Comparison of ENCODE assay signal across 1 cellular context in genomic region chr20:45341939-45342862, GRCh38.
TF ChIP-seq lines count a peak whose summit lies in the region.

No MANE protein-coding gene starts in this region.

TF ChIP-seq in K562, 482 proteins besides CTCF, POLR2A, EP300 and RAD21 (continued from another document):
- no peak for TF ChIP-seq ETS1 (conservative IDR thresholded peaks at IDR 0.05; ENCODE audit: control insufficient read depth, low read depth, low read length)
- TF ChIP-seq RCOR1 (IDR thresholded peaks at IDR 0.05; ENCODE audit: borderline replicate concordance in 1 of 2, low read depth in 2 of 2, low read length in 2 of 2) = peak in 1 of 2 experiments; percentile 66; a peak in 1 of 4 replicates
- no peak for TF ChIP-seq GABPB2 (CRISPR knock-in tag; conservative IDR thresholded peaks at IDR 0.05)
- 0 out of 2 replicates have a peak, but pooled peaks have one; percentile 33 for TF ChIP-seq GABPA (tag; conservative IDR thresholded peaks at IDR 0.05; ENCODE audit: low read depth)
- TF ChIP-seq LEF1 (IDR thresholded peaks at IDR 0.05) = no peak; the same call in 1 of the 2 replicates
- TF ChIP-seq AFF1 (IDR thresholded peaks at IDR 0.05; ENCODE audit: low read depth in 1 of 2, partially characterized antibody in 2 of 2) = no peak
- 0 out of 2 replicates have a peak, but pooled peaks have one; percentile 14 for TF ChIP-seq USF2 (CRISPR knock-in tag; IDR thresholded peaks at IDR 0.05)
- TF ChIP-seq ZNF592 (IDR thresholded peaks at IDR 0.05) = peak; percentile 18; the same call in 1 of the 2 replicates
- TF ChIP-seq PTRF (tag; IDR thresholded peaks at IDR 0.05) = no peak
- no peak for TF ChIP-seq ZNF143 (CRISPR knock-in tag; IDR thresholded peaks at IDR 0.05)
- no peak for TF ChIP-seq PHB (CRISPR knock-in tag; IDR thresholded peaks at IDR 0.05)
- no peak for TF ChIP-seq THRB (CRISPR knock-in tag; conservative IDR thresholded peaks at IDR 0.05)
- peak; percentile 37; the same call in 1 of the 2 replicates for TF ChIP-seq VEZF1 (CRISPR knock-in tag; IDR thresholded peaks at IDR 0.05)
- TF ChIP-seq ARID3A (IDR thresholded peaks at IDR 0.05; ENCODE audit: borderline replicate concordance, low read depth, low read length) = no peak
- TF ChIP-seq ATF3 (IDR thresholded peaks at IDR 0.05) = no peak
- TF ChIP-seq ATF3 (CRISPR knock-in tag; conservative IDR thresholded peaks at IDR 0.05) = no peak
- TF ChIP-seq ZNF512 (tag; IDR thresholded peaks at IDR 0.05) = no peak
- no peak for TF ChIP-seq ZNF253 (CRISPR knock-in tag; conservative IDR thresholded peaks at IDR 0.05)
- no peak for TF ChIP-seq RUNX1 (IDR thresholded peaks at IDR 0.05; ENCODE audit: low read depth)
- 0 out of 2 replicates have a peak, but pooled peaks have one; percentile 59 for TF ChIP-seq ZNF589 (CRISPR knock-in tag; IDR thresholded peaks at IDR 0.05; ENCODE audit: low read depth)
- 0 out of 2 replicates have a peak, but pooled peaks have one; percentile 43 for TF ChIP-seq ZNF584 (CRISPR knock-in tag; IDR thresholded peaks at IDR 0.05; ENCODE audit: low read depth)
- TF ChIP-seq AFF4 (CRISPR knock-in tag; IDR thresholded peaks at IDR 0.05) = no peak
- 0 out of 4 replicates have a peak, but pooled peaks of 1 of the 2 experiments have one; percentile 19 for TF ChIP-seq NRF1 (conservative IDR thresholded peaks at IDR 0.05 in 1 of 2, IDR thresholded peaks at IDR 0.05 in 1 of 2)
TF ChIP-seq in K562: peak in this region for 28.
